In genomic region chr11:85627998-85628770, GRCh38 we compare ENCODE assay signal across 1 cellular context.
TF ChIP-seq lines count a peak whose summit lies in the region.

TMEM126B (plus strand) TSS chr11:85628593; CDS start chr11:85628608, 15 bp downstream.

TF ChIP-seq in GM23338, 12 proteins besides CTCF, POLR2A, EP300 and RAD21 (continued from another document):
- no peak for TF ChIP-seq ZNF462 (CRISPR knock-in tag; IDR thresholded peaks at IDR 0.05)
- no peak for TF ChIP-seq EZH2phosphoT487 (IDR thresholded peaks at IDR 0.05; ENCODE audit: unreplicated experiment)
- TF ChIP-seq, protein P1, sequence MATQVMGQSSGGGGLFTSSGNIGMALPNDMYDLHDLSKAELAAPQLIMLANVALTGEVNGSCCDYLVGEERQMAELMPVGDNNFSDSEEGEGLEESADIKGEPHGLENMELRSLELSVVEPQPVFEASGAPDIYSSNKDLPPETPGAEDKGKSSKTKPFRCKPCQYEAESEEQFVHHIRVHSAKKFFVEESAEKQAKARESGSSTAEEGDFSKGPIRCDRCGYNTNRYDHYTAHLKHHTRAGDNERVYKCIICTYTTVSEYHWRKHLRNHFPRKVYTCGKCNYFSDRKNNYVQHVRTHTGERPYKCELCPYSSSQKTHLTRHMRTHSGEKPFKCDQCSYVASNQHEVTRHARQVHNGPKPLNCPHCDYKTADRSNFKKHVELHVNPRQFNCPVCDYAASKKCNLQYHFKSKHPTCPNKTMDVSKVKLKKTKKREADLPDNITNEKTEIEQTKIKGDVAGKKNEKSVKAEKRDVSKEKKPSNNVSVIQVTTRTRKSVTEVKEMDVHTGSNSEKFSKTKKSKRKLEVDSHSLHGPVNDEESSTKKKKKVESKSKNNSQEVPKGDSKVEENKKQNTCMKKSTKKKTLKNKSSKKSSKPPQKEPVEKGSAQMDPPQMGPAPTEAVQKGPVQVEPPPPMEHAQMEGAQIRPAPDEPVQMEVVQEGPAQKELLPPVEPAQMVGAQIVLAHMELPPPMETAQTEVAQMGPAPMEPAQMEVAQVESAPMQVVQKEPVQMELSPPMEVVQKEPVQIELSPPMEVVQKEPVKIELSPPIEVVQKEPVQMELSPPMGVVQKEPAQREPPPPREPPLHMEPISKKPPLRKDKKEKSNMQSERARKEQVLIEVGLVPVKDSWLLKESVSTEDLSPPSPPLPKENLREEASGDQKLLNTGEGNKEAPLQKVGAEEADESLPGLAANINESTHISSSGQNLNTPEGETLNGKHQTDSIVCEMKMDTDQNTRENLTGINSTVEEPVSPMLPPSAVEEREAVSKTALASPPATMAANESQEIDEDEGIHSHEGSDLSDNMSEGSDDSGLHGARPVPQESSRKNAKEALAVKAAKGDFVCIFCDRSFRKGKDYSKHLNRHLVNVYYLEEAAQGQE (IDR thresholded peaks at IDR 0.05; ENCODE audit: unreplicated experiment), result no peak
- TF ChIP-seq EZH2 (IDR thresholded peaks at IDR 0.05; ENCODE audit: low read depth, unreplicated experiment), result no peak
- TF ChIP-seq STAT1 (IDR thresholded peaks at IDR 0.05; ENCODE audit: unreplicated experiment), result no peak
- no peak for TF ChIP-seq JUNB (IDR thresholded peaks at IDR 0.05; ENCODE audit: unreplicated experiment)
TF ChIP-seq in GM23338: peak in this region for 3.
